16 cellular contexts compared by ENCODE assay signal in the genomic region with DNA sequence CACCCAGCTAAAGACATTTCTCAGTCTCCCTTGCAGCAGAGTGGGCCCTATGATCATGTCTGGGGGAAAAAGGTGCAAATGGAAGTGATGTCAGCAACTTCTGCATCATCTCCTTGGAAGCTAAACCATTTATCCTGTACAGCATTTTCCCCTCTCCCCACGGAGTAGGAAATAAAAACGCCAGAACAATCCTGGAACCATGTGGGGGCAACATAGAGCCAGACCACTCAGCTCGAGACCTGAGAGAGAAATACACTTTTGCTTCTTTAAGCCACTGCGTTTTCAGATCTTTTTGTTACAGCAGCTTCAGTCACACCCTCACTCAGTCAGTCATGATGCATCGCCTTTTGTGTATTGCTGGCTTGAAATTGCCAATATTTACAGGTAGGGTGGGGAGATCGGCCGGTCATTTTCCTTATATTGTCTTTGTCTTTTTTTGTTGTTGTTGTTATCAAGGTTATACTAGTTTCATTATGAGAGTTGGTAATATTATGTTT. TPM values are rescaled to one million over a fixed set of nuclear protein-coding genes. Genes with fewer than 3 reads are reported as not detected.
DNase-seq lines count a peak whose midpoint lies in the region; TF ChIP-seq lines count a peak whose summit lies in the region.
"Had no signal": no experiment of that assay in that cellular context is flagged by ENCODE, and none has a peak within 500 bp of the region (broad histone marks: within the 10 kb centered on the region; RNA-seq: fewer than 3 reads in every experiment).

No MANE protein-coding gene starts in this region.

- TF ChIP-seq CTCF in GM12864 (IDR thresholded peaks at IDR 0.05; ENCODE audit: low read depth, low read length, missing control alignments): peak; percentile 5
- peak; percentile 25 for TF ChIP-seq CTCF in SK-N-SH (IDR thresholded peaks at IDR 0.05)
- peak; percentile 3 for TF ChIP-seq CTCF in foreskin fibroblast (IDR thresholded peaks at IDR 0.05; ENCODE audit: low read depth, low read length)

- no peak overlapping the region for H3K27ac ChIP-seq in SK-N-SH (ENCODE audit: low read depth in 2 of 2, low read length in 1 of 2)
- H3K27ac ChIP-seq: gastroesophageal sphincter, right atrium auricular region had no signal

- H4K20me1 ChIP-seq in SK-N-SH (ENCODE audit: insufficient read depth): no peaks in the 10 kb centered on the region

- no peak overlapping the region for H3K4me3 ChIP-seq in GM12864 (ENCODE audit: low read depth, low read length)
- no peak overlapping the region for H3K4me3 ChIP-seq in SK-N-SH (ENCODE audit: low read depth in 2 of 2, low read length in 1 of 2)
- no peak overlapping the region for H3K4me3 ChIP-seq in foreskin fibroblast (ENCODE audit: low read depth in 1 of 2, low read length in 2 of 2)
- no peak overlapping the region for H3K4me3 ChIP-seq in MG63
- H3K4me3 ChIP-seq: gastroesophageal sphincter, right atrium auricular region had no signal

- H3K36me3 ChIP-seq in SK-N-SH (replicated peaks in 1 of 2; ENCODE audit: control insufficient read depth in 1 of 2, insufficient read depth in 2 of 2, low read length in 1 of 2): no peaks in the 10 kb centered on the region
- no peaks in the 10 kb centered on the region for H3K36me3 ChIP-seq in MG63
- H3K36me3 ChIP-seq: gastroesophageal sphincter, right atrium auricular region had no signal

- no peak for TF ChIP-seq RAD21 in SK-N-SH (IDR thresholded peaks at IDR 0.05; ENCODE audit: low read length)

- DNase-seq in D341Med (ENCODE audit: low spot score) (peak; percentile 17), GM12864 (ENCODE audit: low read depth) (no peak), SK-N-SH (no peak), foreskin fibroblast (no peak), MG63 (no peak), occipital lobe (lab: John Stamatoyannopoulos, UW) (no peak), NAMALWA (ENCODE audit: low spot score) (no peak)
- no peak for DNase-seq in stimulated activated naive CD4-positive, alpha-beta T cell (lab: John Stamatoyannopoulos, UW)
- DNase-seq: activated CD4-positive, CD25-positive, alpha-beta regulatory T cell; activated naive CD4-positive, alpha-beta T cell treated with anti-CD3 and anti-CD28 coated beads, Interleukin-2, amount 10 ng/mL, durations not matched to agents 7 days and 5 days; immature natural killer cell; NCI-H187 treated with DMSO at 0.1 percent for 48 hours; NCI-H526 treated with DMSO at 0.1 percent for 48 hours; T-helper 1 cell had no signal

- H3K9me3 ChIP-seq in SK-N-SH (no peaks in the 10 kb centered on the region), MG63 (no peaks in the 10 kb centered on the region)
- H3K9me3 ChIP-seq: gastroesophageal sphincter, right atrium auricular region had no signal

- POLR2A ChIA-PET in SK-N-SH (lab: Yijun Ruan, JAX): no interaction called here

- H3K27me3 ChIP-seq in SK-N-SH (ENCODE audit: insufficient read depth) (no peaks in the 10 kb centered on the region), MG63 (no peaks in the 10 kb centered on the region)

- no peaks in the 10 kb centered on the region for H3K9me2 ChIP-seq in SK-N-SH

- no peak overlapping the region for H3K9ac ChIP-seq in SK-N-SH

- 0 out of 2 replicates have a peak overlapping the region, but pooled peaks have one; percentile 39 for H2AFZ ChIP-seq in SK-N-SH (ENCODE audit: low read depth)

- peaks cover 2 to 19% of the 10 kb centered on the region in 2 experiments for H3K4me1 ChIP-seq in SK-N-SH (ENCODE audit: control insufficient read depth in 1 of 2, insufficient read depth in 2 of 2, low read depth in 1 of 2, low read length in 1 of 2)
- H3K4me1 ChIP-seq: gastroesophageal sphincter, right atrium auricular region had no signal

- CTCF ChIA-PET in SK-N-SH (lab: Yijun Ruan, JAX): interaction anchor here (0.8 to 2.0 kb wide), 3 partner anchors 8 to 24 kb away, joined by 3 to 11 read pairs (median 4); partner anchors contain the start of gene RAC2

- 76% methylated on average over 7 of the region's 7 CpGs for WGBS in SK-N-SH (ENCODE audit: low lambda C conversion rate)

- H3F3A ChIP-seq in SK-N-SH (replicated peaks; ENCODE audit: insufficient read depth): peaks cover 19% of the 10 kb centered on the region

- no peaks in the 10 kb centered on the region for H3K79me2 ChIP-seq in SK-N-SH (ENCODE audit: insufficient read depth)

- no peak for TF ChIP-seq EP300 in SK-N-SH (IDR thresholded peaks at IDR 0.05; ENCODE audit: borderline replicate concordance in 1 of 2, low read depth in 1 of 2, low read length in 1 of 2)

- no peak overlapping the region for H3K4me2 ChIP-seq in SK-N-SH

TF ChIP-seq in SK-N-SH, 30 proteins besides CTCF, POLR2A, EP300 and RAD21 (continues in another document):
- TF ChIP-seq JUND (IDR thresholded peaks at IDR 0.05): no peak
- no peak for TF ChIP-seq SMC3 (IDR thresholded peaks at IDR 0.05; ENCODE audit: low read depth, low read length)
- no peak for TF ChIP-seq MAX (IDR thresholded peaks at IDR 0.05; ENCODE audit: low read depth)
- no peak for TF ChIP-seq RFX5 (IDR thresholded peaks at IDR 0.05; ENCODE audit: low read length)
- TF ChIP-seq GATA2 (CRISPR knock-in tag; IDR thresholded peaks at IDR 0.05): no peak
- TF ChIP-seq, protein P1, sequence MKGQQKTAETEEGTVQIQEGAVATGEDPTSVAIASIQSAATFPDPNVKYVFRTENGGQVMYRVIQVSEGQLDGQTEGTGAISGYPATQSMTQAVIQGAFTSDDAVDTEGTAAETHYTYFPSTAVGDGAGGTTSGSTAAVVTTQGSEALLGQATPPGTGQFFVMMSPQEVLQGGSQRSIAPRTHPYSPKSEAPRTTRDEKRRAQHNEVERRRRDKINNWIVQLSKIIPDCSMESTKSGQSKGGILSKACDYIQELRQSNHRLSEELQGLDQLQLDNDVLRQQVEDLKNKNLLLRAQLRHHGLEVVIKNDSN (IDR thresholded peaks at IDR 0.05; ENCODE audit: borderline replicate concordance, low read depth): no peak
- TF ChIP-seq EZH2phosphoT487 (IDR thresholded peaks at IDR 0.05; ENCODE audit: borderline replicate concordance, low read depth): no peak
- TF ChIP-seq, protein P2, sequence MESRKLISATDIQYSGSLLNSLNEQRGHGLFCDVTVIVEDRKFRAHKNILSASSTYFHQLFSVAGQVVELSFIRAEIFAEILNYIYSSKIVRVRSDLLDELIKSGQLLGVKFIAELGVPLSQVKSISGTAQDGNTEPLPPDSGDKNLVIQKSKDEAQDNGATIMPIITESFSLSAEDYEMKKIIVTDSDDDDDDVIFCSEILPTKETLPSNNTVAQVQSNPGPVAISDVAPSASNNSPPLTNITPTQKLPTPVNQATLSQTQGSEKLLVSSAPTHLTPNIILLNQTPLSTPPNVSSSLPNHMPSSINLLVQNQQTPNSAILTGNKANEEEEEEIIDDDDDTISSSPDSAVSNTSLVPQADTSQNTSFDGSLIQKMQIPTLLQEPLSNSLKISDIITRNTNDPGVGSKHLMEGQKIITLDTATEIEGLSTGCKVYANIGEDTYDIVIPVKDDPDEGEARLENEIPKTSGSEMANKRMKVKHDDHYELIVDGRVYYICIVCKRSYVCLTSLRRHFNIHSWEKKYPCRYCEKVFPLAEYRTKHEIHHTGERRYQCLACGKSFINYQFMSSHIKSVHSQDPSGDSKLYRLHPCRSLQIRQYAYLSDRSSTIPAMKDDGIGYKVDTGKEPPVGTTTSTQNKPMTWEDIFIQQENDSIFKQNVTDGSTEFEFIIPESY (IDR thresholded peaks at IDR 0.05; ENCODE audit: borderline replicate concordance, low read depth): no peak
- TF ChIP-seq TCF12 (IDR thresholded peaks at IDR 0.05): no peak
- no peak for TF ChIP-seq NFIC (IDR thresholded peaks at IDR 0.05; ENCODE audit: borderline replicate concordance)

RNA-seq across cellular contexts. Expression of gene RAC2, which starts 9.1 kb away (rescaled TPM):
- polyA plus RNA-seq in SK-N-SH (2012; rRNA removed): 22.6 and 29.9 TPM in 2 replicates
- polyA plus RNA-seq in SK-N-SH (2012; cell fraction: cytosol; rRNA removed): 14.6 and 19.9 TPM in 2 replicates
- 20.3 and 21.2 TPM in 2 replicates for polyA plus RNA-seq in SK-N-SH (2012; cell fraction: nucleus; rRNA removed)
- total RNA-seq in MG63 (2014; rRNA removed; shearing (Covaris generic); ENCODE audit: low replicate concordance): not detected in 2 replicates
- total RNA-seq in occipital lobe: not detected

RNA-seq across cellular contexts. Expression of gene CYTH4, which starts 29.1 kb away (rescaled TPM):
- 0.03 and 0.07 TPM in 2 replicates for polyA plus RNA-seq in SK-N-SH (2012; rRNA removed)
- polyA plus RNA-seq in SK-N-SH (2012; cell fraction: cytosol; rRNA removed): 0.01 and 0.04 TPM in 2 replicates
- polyA plus RNA-seq in SK-N-SH (2012; cell fraction: nucleus; rRNA removed): 0.08 and 0.13 TPM in 2 replicates
- total RNA-seq in MG63 (2014; rRNA removed; shearing (Covaris generic); ENCODE audit: low replicate concordance): 0.36 TPM in 1 of 2 replicates, not detected in the other
- 2.3 TPM for total RNA-seq in occipital lobe

RNA-seq across cellular contexts. Expression of gene SSTR3, which starts 40.9 kb away (rescaled TPM):
- 0.02 TPM in 1 of 2 replicates, not detected in the other for polyA plus RNA-seq in SK-N-SH (2012; rRNA removed)
- polyA plus RNA-seq in SK-N-SH (2012; cell fraction: cytosol; rRNA removed): 0.03 TPM in 2 replicates
- polyA plus RNA-seq in SK-N-SH (2012; cell fraction: nucleus; rRNA removed): 0.01 and 0.04 TPM in 2 replicates
- not detected in 2 replicates for total RNA-seq in MG63 (2014; rRNA removed; shearing (Covaris generic); ENCODE audit: low replicate concordance)
- not detected for total RNA-seq in occipital lobe
- total RNA-seq: gastroesophageal sphincter, right atrium auricular region had no signal
- polyA plus RNA-seq: immature natural killer cell had no signal
